Comparison of ENCODE assay signal across 9 cellular contexts in the genomic region with DNA sequence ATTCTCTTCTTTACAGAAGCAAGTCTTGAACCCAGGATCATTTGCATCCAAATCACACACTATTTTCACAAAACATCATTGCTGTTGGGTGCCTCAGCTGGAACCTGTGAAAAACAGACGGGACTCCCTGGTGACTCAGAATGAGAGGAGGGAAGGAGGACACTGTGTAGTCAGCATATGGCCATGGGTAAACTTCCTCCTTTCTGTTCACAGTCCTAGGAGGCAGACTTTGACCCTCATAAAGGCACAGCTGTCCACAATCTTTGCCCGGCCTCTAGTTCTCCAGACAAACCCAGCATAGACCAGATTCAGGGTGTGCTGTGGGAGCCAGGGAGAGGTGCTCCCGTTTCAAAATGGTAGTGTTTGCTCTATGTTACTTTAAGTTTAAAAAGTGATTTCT.
DNase-seq lines count a peak whose midpoint lies in the region; ATAC-seq and TF ChIP-seq lines count a peak whose summit lies in the region.
"Had no signal": no experiment of that assay in that cellular context is flagged by ENCODE, and none has a peak within 500 bp of the region (broad histone marks: within the 10 kb centered on the region; RNA-seq: fewer than 3 reads in every experiment).

No MANE protein-coding gene starts in this region.

- H3K4me1 ChIP-seq in tibial nerve, result peaks cover 0 to 7% (median 0%) of the 10 kb centered on the region in 4 donors

- H3K36me3 ChIP-seq in tibial nerve, result no peaks in the 10 kb centered on the region
- H3K36me3 ChIP-seq: SJCRH30 had no signal

- peak; percentile 57 for ATAC-seq in activated naive CD8-positive, alpha-beta T cell treated with anti-CD3 and anti-CD28 coated beads, Interleukin-2, amount 50 U/mL, for 24 hours
- ATAC-seq in HG03039 (IDR thresholded peaks at IDR 0.05; ENCODE audit: unreplicated experiment) (peak; percentile 99), SK-N-SH treated with all-trans-retinoic acid at 6 μM for 48 hours (peak; percentile 40)

- no peak for TF ChIP-seq EP300 in tibial nerve (IDR thresholded peaks at IDR 0.05)

- H3K27me3 ChIP-seq in tibial nerve, result no peaks in the 10 kb centered on the region
- H3K27me3 ChIP-seq: SJCRH30 had no signal

- no peaks in the 10 kb centered on the region for H3K9me3 Mint-ChIP-seq in activated naive CD8-positive, alpha-beta T cell treated with anti-CD3 and anti-CD28 coated beads, Interleukin-2, amount 50 U/mL, for 24 hours
- peaks cover 1% of the 10 kb centered on the region for H3K9me3 Mint-ChIP-seq in activated naive CD8-positive, alpha-beta T cell treated with anti-CD3 and anti-CD28 coated beads for 36 hours

- no peaks in the 10 kb centered on the region for H3K9me3 ChIP-seq in tibial nerve
- H3K9me3 ChIP-seq: SJCRH30 had no signal

- H3K27ac ChIP-seq in tibial nerve, result no peak overlapping the region
- H3K27ac ChIP-seq: SJCRH30 had no signal

- TF ChIP-seq POLR2A in tibial nerve (IDR thresholded peaks at IDR 0.05), result no peak

- H3K36me3 Mint-ChIP-seq in activated naive CD8-positive, alpha-beta T cell treated with anti-CD3 and anti-CD28 coated beads, Interleukin-2, amount 50 U/mL, for 24 hours (ENCODE audit: low read depth), result no peaks in the 10 kb centered on the region
- peaks cover 3% of the 10 kb centered on the region for H3K36me3 Mint-ChIP-seq in activated naive CD8-positive, alpha-beta T cell treated with anti-CD3 and anti-CD28 coated beads for 36 hours

- H3K4me1 Mint-ChIP-seq in activated naive CD8-positive, alpha-beta T cell treated with anti-CD3 and anti-CD28 coated beads, Interleukin-2, amount 50 U/mL, for 24 hours, result peaks cover 7% of the 10 kb centered on the region
- peaks cover 2% of the 10 kb centered on the region for H3K4me1 Mint-ChIP-seq in activated naive CD8-positive, alpha-beta T cell treated with anti-CD3 and anti-CD28 coated beads for 36 hours

- no peak for DNase-seq in activated naive CD8-positive, alpha-beta T cell treated with anti-CD3 and anti-CD28 coated beads, Interleukin-2, amount 50 U/mL, for 24 hours
- DNase-seq in activated naive CD8-positive, alpha-beta T cell treated with anti-CD3 and anti-CD28 coated beads for 36 hours, result no peak
- DNase-seq in myocyte (ENCODE audit: low read depth) (peak; percentile 40), H4 (ENCODE audit: low spot score) (no peak), SHP77 (lab: John Stamatoyannopoulos, UW) (no peak), tibial nerve (ENCODE audit: low spot score in 2 of 2) (no peak)

- no peak for TF ChIP-seq CTCF in tibial nerve (IDR thresholded peaks at IDR 0.05)

- WGBS in tibial nerve, 2 donors, result 65 to 68% methylated on average over 3 of the region's 3 CpGs

- peaks cover 2% of the 10 kb centered on the region for H3K27me3 Mint-ChIP-seq in activated naive CD8-positive, alpha-beta T cell treated with anti-CD3 and anti-CD28 coated beads, Interleukin-2, amount 50 U/mL, for 24 hours
- H3K27me3 Mint-ChIP-seq in activated naive CD8-positive, alpha-beta T cell treated with anti-CD3 and anti-CD28 coated beads for 36 hours, result no peaks in the 10 kb centered on the region

- H3K4me3 ChIP-seq in tibial nerve, result no peak overlapping the region
- H3K4me3 ChIP-seq: SJCRH30 had no signal

- H3K27ac Mint-ChIP-seq in activated naive CD8-positive, alpha-beta T cell treated with anti-CD3 and anti-CD28 coated beads, Interleukin-2, amount 50 U/mL, for 24 hours, result no peak overlapping the region
- H3K27ac Mint-ChIP-seq in activated naive CD8-positive, alpha-beta T cell treated with anti-CD3 and anti-CD28 coated beads for 36 hours, result no peak overlapping the region

- H3K4me3 Mint-ChIP-seq in activated naive CD8-positive, alpha-beta T cell treated with anti-CD3 and anti-CD28 coated beads, Interleukin-2, amount 50 U/mL, for 24 hours, result no peak overlapping the region
- H3K4me3 Mint-ChIP-seq in activated naive CD8-positive, alpha-beta T cell treated with anti-CD3 and anti-CD28 coated beads for 36 hours, result no peak overlapping the region

TF ChIP-seq in SK-N-SH treated with all-trans-retinoic acid at 6 μM for 48 hours, 23 proteins besides CTCF, POLR2A, EP300 and RAD21:
- no peak for TF ChIP-seq ZFP30 (CRISPR knock-in tag; IDR thresholded peaks at IDR 0.05)
- TF ChIP-seq, protein P1, sequence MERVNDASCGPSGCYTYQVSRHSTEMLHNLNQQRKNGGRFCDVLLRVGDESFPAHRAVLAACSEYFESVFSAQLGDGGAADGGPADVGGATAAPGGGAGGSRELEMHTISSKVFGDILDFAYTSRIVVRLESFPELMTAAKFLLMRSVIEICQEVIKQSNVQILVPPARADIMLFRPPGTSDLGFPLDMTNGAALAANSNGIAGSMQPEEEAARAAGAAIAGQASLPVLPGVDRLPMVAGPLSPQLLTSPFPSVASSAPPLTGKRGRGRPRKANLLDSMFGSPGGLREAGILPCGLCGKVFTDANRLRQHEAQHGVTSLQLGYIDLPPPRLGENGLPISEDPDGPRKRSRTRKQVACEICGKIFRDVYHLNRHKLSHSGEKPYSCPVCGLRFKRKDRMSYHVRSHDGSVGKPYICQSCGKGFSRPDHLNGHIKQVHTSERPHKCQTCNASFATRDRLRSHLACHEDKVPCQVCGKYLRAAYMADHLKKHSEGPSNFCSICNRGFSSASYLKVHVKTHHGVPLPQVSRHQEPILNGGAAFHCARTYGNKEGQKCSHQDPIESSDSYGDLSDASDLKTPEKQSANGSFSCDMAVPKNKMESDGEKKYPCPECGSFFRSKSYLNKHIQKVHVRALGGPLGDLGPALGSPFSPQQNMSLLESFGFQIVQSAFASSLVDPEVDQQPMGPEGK (CRISPR knock-in tag; IDR thresholded peaks at IDR 0.05; ENCODE audit: borderline replicate concordance), result no peak
- no peak for TF ChIP-seq ZFP3 (CRISPR knock-in tag; IDR thresholded peaks at IDR 0.05)
- TF ChIP-seq OSR1 (CRISPR knock-in tag; IDR thresholded peaks at IDR 0.05), result no peak
- TF ChIP-seq, protein P2, sequence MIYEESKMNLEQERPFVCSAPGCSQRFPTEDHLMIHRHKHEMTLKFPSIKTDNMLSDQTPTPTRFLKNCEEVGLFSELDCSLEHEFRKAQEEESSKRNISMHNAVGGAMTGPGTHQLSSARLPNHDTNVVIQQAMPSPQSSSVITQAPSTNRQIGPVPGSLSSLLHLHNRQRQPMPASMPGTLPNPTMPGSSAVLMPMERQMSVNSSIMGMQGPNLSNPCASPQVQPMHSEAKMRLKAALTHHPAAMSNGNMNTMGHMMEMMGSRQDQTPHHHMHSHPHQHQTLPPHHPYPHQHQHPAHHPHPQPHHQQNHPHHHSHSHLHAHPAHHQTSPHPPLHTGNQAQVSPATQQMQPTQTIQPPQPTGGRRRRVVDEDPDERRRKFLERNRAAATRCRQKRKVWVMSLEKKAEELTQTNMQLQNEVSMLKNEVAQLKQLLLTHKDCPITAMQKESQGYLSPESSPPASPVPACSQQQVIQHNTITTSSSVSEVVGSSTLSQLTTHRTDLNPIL (CRISPR knock-in tag; IDR thresholded peaks at IDR 0.05; ENCODE audit: low read depth), result no peak
TF ChIP-seq in SK-N-SH treated with all-trans-retinoic acid at 6 μM for 48 hours: peak in this region for 0.

Comparison
In these comparisons a context has a peak if more than half of its experiments do, and no peak if none do; other contexts are left out.
1. ATAC-seq: peak in every context shown above with its lines; median percentile 99 in HG03039; 57 in activated naive CD8-positive, alpha-beta T cell treated with anti-CD3 and anti-CD28 coated beads, Interleukin-2, amount 50 U/mL, for 24 hours; 40 in SK-N-SH treated with all-trans-retinoic acid at 6 μM for 48 hours.